Comparison of ENCODE assay signal across 16 cellular contexts in the genomic region with DNA sequence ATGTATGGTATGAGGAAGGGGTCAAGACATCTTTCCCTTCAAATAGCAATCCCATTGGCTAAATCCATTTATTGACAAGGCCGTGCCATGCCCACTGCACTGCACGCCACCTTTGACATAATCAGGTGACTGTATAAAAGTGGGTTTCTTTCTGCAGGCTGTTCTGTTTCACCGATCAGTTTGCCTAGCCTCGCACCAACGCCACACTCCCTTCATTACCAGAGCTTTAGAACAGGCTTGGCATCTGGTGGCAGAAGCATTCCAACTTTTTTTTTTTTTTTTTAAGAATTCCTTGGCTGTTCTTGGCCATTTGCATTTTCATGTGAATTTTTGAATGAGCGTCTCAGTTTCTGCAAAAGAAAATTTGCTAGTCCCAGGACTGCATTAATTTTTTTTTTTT.
DNase-seq lines count a peak whose midpoint lies in the region; ATAC-seq and TF ChIP-seq lines count a peak whose summit lies in the region.
"Had no signal": no experiment of that assay in that cellular context is flagged by ENCODE, and none has a peak within 500 bp of the region (broad histone marks: within the 10 kb centered on the region; RNA-seq: fewer than 3 reads in every experiment).

No MANE protein-coding gene starts in this region.

- no peak overlapping the region for H3K4me3 Mint-ChIP-seq in IgD-negative memory B cell
- no peak overlapping the region for H3K4me3 Mint-ChIP-seq in progenitor cell of endocrine pancreas (ENCODE audit: low read depth)
- H3K4me3 Mint-ChIP-seq in activated CD8-positive, alpha-beta memory T cell treated with anti-CD3 and anti-CD28 coated beads, Interleukin-2, amount 10 ng/mL, durations not matched to agents 7 days and 5 days: no peak overlapping the region
- H3K4me3 Mint-ChIP-seq: CD4-positive, alpha-beta memory T cell had no signal

- peaks cover 0 to 4% (median 0%) of the 10 kb centered on the region in 3 donors for H3K4me1 Mint-ChIP-seq in IgD-negative memory B cell
- peaks cover 3% of the 10 kb centered on the region for H3K4me1 Mint-ChIP-seq in progenitor cell of endocrine pancreas (ENCODE audit: low read depth)
- H3K4me1 Mint-ChIP-seq in activated CD8-positive, alpha-beta memory T cell treated with anti-CD3 and anti-CD28 coated beads, Interleukin-2, amount 10 ng/mL, durations not matched to agents 7 days and 5 days: peaks cover 12% of the 10 kb centered on the region
- H3K4me1 Mint-ChIP-seq: CD4-positive, alpha-beta memory T cell had no signal

- H3K27me3 Mint-ChIP-seq in IgD-negative memory B cell (no peaks in the 10 kb centered on the region), progenitor cell of endocrine pancreas (no peaks in the 10 kb centered on the region)
- no peaks in the 10 kb centered on the region for H3K27me3 Mint-ChIP-seq in activated CD8-positive, alpha-beta memory T cell treated with anti-CD3 and anti-CD28 coated beads, Interleukin-2, amount 10 ng/mL, durations not matched to agents 7 days and 5 days
- H3K27me3 Mint-ChIP-seq: CD4-positive, alpha-beta memory T cell had no signal

- no peak for TF ChIP-seq CTCF in progenitor cell of endocrine pancreas (IDR thresholded peaks at IDR 0.05; ENCODE audit: unreplicated experiment)

- peak; percentile 36 for DNase-seq in NCI-H2171 (lab: John Stamatoyannopoulos, UW)
- DNase-seq in astrocyte of the hippocampus (ENCODE audit: low read depth, low spot score): peak; percentile 26
- DNase-seq in superior temporal gyrus (ENCODE audit: extremely low spot score): peak; percentile 49
- no peak for DNase-seq in progenitor cell of endocrine pancreas (ENCODE audit: low spot score, unreplicated experiment)
- no peak for DNase-seq in activated CD8-positive, alpha-beta memory T cell treated with anti-CD3 and anti-CD28 coated beads, Interleukin-2, amount 10 ng/mL, durations not matched to agents 7 days and 5 days
- DNase-seq: C1 segment of cervical spinal cord; Calu3; CD4-positive, alpha-beta memory T cell; COR-L47; DMS79; EL; GDM1; GM23248; H7; HCEC 1CT had no signal

- ATAC-seq in activated CD8-positive, alpha-beta memory T cell treated with anti-CD3 and anti-CD28 coated beads, Interleukin-2, amount 10 ng/mL, durations not matched to agents 7 days and 5 days: no peak

- CTCF ChIA-PET in activated CD8-positive, alpha-beta memory T cell treated with anti-CD3 and anti-CD28 coated beads, Interleukin-2, amount 10 ng/mL, durations not matched to agents 7 days and 5 days (lab: Charles Lee): interaction anchor here (0.7 to 2.8 kb wide), 2 partner anchors 11 to 14 kb away, joined by 3 to 13 read pairs; no protein-coding TSS in a partner anchor

- H3K27ac Mint-ChIP-seq in IgD-negative memory B cell (peak overlapping the region in 2 of 3 donors; percentile 5 to 57), progenitor cell of endocrine pancreas (no peak overlapping the region)
- H3K27ac Mint-ChIP-seq in activated CD8-positive, alpha-beta memory T cell treated with anti-CD3 and anti-CD28 coated beads, Interleukin-2, amount 10 ng/mL, durations not matched to agents 7 days and 5 days: no peak overlapping the region
- H3K27ac Mint-ChIP-seq: CD4-positive, alpha-beta memory T cell had no signal

- no peaks in the 10 kb centered on the region for H3K36me3 Mint-ChIP-seq in IgD-negative memory B cell
- no peaks in the 10 kb centered on the region for H3K36me3 Mint-ChIP-seq in progenitor cell of endocrine pancreas (ENCODE audit: insufficient read depth)
- no peaks in the 10 kb centered on the region for H3K36me3 Mint-ChIP-seq in activated CD8-positive, alpha-beta memory T cell treated with anti-CD3 and anti-CD28 coated beads, Interleukin-2, amount 10 ng/mL, durations not matched to agents 7 days and 5 days
- H3K36me3 Mint-ChIP-seq: CD4-positive, alpha-beta memory T cell had no signal

- H3K9me3 Mint-ChIP-seq in IgD-negative memory B cell: no peaks in the 10 kb centered on the region
- no peaks in the 10 kb centered on the region for H3K9me3 Mint-ChIP-seq in progenitor cell of endocrine pancreas (ENCODE audit: low read depth)
- H3K9me3 Mint-ChIP-seq in activated CD8-positive, alpha-beta memory T cell treated with anti-CD3 and anti-CD28 coated beads, Interleukin-2, amount 10 ng/mL, durations not matched to agents 7 days and 5 days (ENCODE audit: low read depth): no peaks in the 10 kb centered on the region

Comparison
In these comparisons a context has a peak if more than half of its experiments do, and no peak if none do; other contexts are left out.
1. H3K27ac Mint-ChIP-seq: peak in IgD-negative memory B cell (2 of 3); none in progenitor cell of endocrine pancreas (single experiment) and activated CD8-positive, alpha-beta memory T cell treated with anti-CD3 and anti-CD28 coated beads, Interleukin-2, amount 10 ng/mL, durations not matched to agents 7 days and 5 days (single experiment).
2. DNase-seq: peak in NCI-H2171 (single experiment), astrocyte of the hippocampus (single experiment) and superior temporal gyrus (single experiment); none in progenitor cell of endocrine pancreas (single experiment) and activated CD8-positive, alpha-beta memory T cell treated with anti-CD3 and anti-CD28 coated beads, Interleukin-2, amount 10 ng/mL, durations not matched to agents 7 days and 5 days (single experiment).